ENCODE assay signal across 17 cellular contexts in genomic region chr12:131913666-131914065, GRCh38. TPM values are rescaled to one million over a fixed set of nuclear protein-coding genes. Genes with fewer than 3 reads are reported as not detected.
DNase-seq lines count a peak whose midpoint lies in the region; ATAC-seq and TF ChIP-seq lines count a peak whose summit lies in the region.
"Had no signal": no experiment of that assay in that cellular context is flagged by ENCODE, and none has a peak within 500 bp of the region (broad histone marks: within the 10 kb centered on the region; RNA-seq: fewer than 3 reads in every experiment).

No MANE protein-coding gene starts in this region.

- POLR2A ChIA-PET in RWPE1 (lab: Yijun Ruan, JAX; ENCODE audit: low non-redundant PET): no interaction called here

- H3K4me2 ChIP-seq in neuronal stem cell (ENCODE audit: insufficient read depth, low read length, poor library complexity, severe bottlenecking): no peak overlapping the region

- H3K14ac ChIP-seq in neuronal stem cell (ENCODE audit: low read length): no peak overlapping the region

- peak overlapping the region; percentile 68; the same call in 1 of the 2 replicates for H3K27ac ChIP-seq in RWPE1
- no peak overlapping the region for H3K27ac ChIP-seq in neuronal stem cell (replicated peaks; ENCODE audit: low read length)
- no peak overlapping the region for H3K27ac ChIP-seq in upper lobe of left lung
- H3K27ac ChIP-seq: 22Rv1, GM23248 had no signal

- no peak for TF ChIP-seq POLR2A in upper lobe of left lung (IDR thresholded peaks at IDR 0.05)

- H3K23ac ChIP-seq in neuronal stem cell (ENCODE audit: low read depth, low read length, poor library complexity): no peak overlapping the region

- no peak overlapping the region for H2AK5ac ChIP-seq in neuronal stem cell (ENCODE audit: low read depth, low read length)

- CTCF ChIA-PET in RWPE1 (lab: Yijun Ruan, JAX): no interaction called here

- no peak overlapping the region for H3K4ac ChIP-seq in neuronal stem cell (ENCODE audit: low read length)

- H3K4me1 ChIP-seq in neuronal stem cell (ENCODE audit: control insufficient read depth in 2 of 2, insufficient read depth in 1 of 2, low read depth in 1 of 2, low read length in 2 of 2) (no peaks in the 10 kb centered on the region), upper lobe of left lung (peaks cover 7 to 11% (median 9%) of the 10 kb centered on the region in 4 donors)

- no peak overlapping the region for H2BK15ac ChIP-seq in neuronal stem cell (ENCODE audit: low read length)

- TF ChIP-seq CTCF in RWPE1 (conservative IDR thresholded peaks at IDR 0.05; ENCODE audit: low read depth): no peak
- no peak for TF ChIP-seq CTCF in upper lobe of left lung (IDR thresholded peaks at IDR 0.05)

- no peaks in the 10 kb centered on the region for H3K27me3 ChIP-seq in neuronal stem cell (ENCODE audit: control insufficient read depth in 3 of 3, insufficient read depth in 3 of 3, low read depth in 1 of 3, low read length in 3 of 3)
- H3K27me3 ChIP-seq in upper lobe of left lung: no peaks in the 10 kb centered on the region

- peak overlapping the region; percentile 31 for H2BK120ac ChIP-seq in neuronal stem cell (ENCODE audit: low read depth, low read length)

- H2BK12ac ChIP-seq in neuronal stem cell (ENCODE audit: low read length): no peak overlapping the region

- TF ChIP-seq EP300 in upper lobe of left lung (IDR thresholded peaks at IDR 0.05): no peak

- ATAC-seq in Right ventricle myocardium inferior: no peak
- ATAC-seq in upper lobe of left lung (ENCODE audit: low FRiP score in 2 of 2): no peak
- ATAC-seq: GM12878 had no signal

- H2AFZ ChIP-seq in neuronal stem cell (ENCODE audit: low read length): no peak overlapping the region
- H2AFZ ChIP-seq: GM23248 had no signal

- DNase-seq in Right ventricle myocardium inferior (ENCODE audit: missing footprints) (peak; percentile 58), cardiac septum (ENCODE audit: low spot score) (no peak), RWPE1 (ENCODE audit: low spot score) (no peak), neuronal stem cell (ENCODE audit: low spot score) (no peak), upper lobe of left lung (no peak), AG08395 (ENCODE audit: low spot score) (no peak)
- DNase-seq: AML-193, C1 segment of cervical spinal cord, Calu3, COR-L47, DMS53, DMS79 treated with DMSO at 0.1 percent for 48 hours, GF-D8, GM23248, HCEC 1CT had no signal

- no peak overlapping the region for H3K9ac ChIP-seq in neuronal stem cell (ENCODE audit: low read depth, low read length, poor library complexity)
- H3K9ac ChIP-seq: GM23248 had no signal

- H3K36me3 ChIP-seq in neuronal stem cell (replicated peaks in 1 of 2; ENCODE audit: control insufficient read depth in 2 of 2, insufficient read depth in 2 of 2, low read length in 2 of 2) (peaks cover 47 to 85% of the 10 kb centered on the region in 2 donors), upper lobe of left lung (peaks cover 55 to 94% (median 85%) of the 10 kb centered on the region in 4 donors)

- H3K79me1 ChIP-seq in neuronal stem cell (ENCODE audit: low read depth, low read length): peaks cover 9% of the 10 kb centered on the region

- H4K8ac ChIP-seq in neuronal stem cell (ENCODE audit: low read depth, low read length): no peak overlapping the region

- no CpG with 5 or more reads among the region's 8 CpGs for WGBS in neuronal stem cell (ENCODE audit: extremely low coverage in 2 of 2, insufficient read length in 2 of 2, insufficient replicate concordance in 1 of 2), 2 donors
- 95 to 99% methylated on average over 7 of the region's 8 CpGs for WGBS in upper lobe of left lung, 2 donors

- intact Hi-C loops in Right ventricle myocardium inferior (cut with DNase I): loop anchor here (2.0 kb wide), 1 partner anchor 17 kb away; no protein-coding TSS in a partner anchor
- intact Hi-C loops in cardiac septum (cut with DNase I): loop anchor here (2.0 kb wide), 2 partner anchors 15 to 17 kb away; partner anchors contain the start of gene PUS1

- peak overlapping the region; percentile 87 for H2BK5ac ChIP-seq in neuronal stem cell (ENCODE audit: low read length)

- H3K18ac ChIP-seq in neuronal stem cell (ENCODE audit: low read length): no peak overlapping the region

- H4K91ac ChIP-seq in neuronal stem cell (ENCODE audit: low read depth, low read length, poor library complexity): no peak overlapping the region

- H3K9me3 ChIP-seq in neuronal stem cell (replicated peaks in 1 of 2; ENCODE audit: control insufficient read depth in 2 of 2, insufficient read depth in 1 of 2, low read depth in 1 of 2, low read length in 2 of 2) (no peaks in the 10 kb centered on the region), upper lobe of left lung (no peaks in the 10 kb centered on the region)

- H3K4me3 ChIP-seq in neuronal stem cell (ENCODE audit: low read length in 2 of 2): no peak overlapping the region
- H3K4me3 ChIP-seq in upper lobe of left lung: no peak overlapping the region
- H3K4me3 ChIP-seq: GM12878, GM23248 had no signal

RNA-seq across cellular contexts. Expression of gene PUS1, which starts 15.4 kb away (rescaled TPM):
- total RNA-seq in Right ventricle myocardium inferior (9.4 TPM), cardiac septum (9.9 TPM), upper lobe of left lung (10 to 100 TPM; 11.3 to 30.7 (median 22.5) TPM)
- 10.3 TPM for polyA plus RNA-seq in neuronal stem cell (2013, experiment 1 of 2)
- polyA plus RNA-seq in neuronal stem cell (2013, experiment 2 of 2): 8.8 TPM

RNA-seq across cellular contexts. Expression of gene ULK1, which starts 19.2 kb away (rescaled TPM):
- 49.3 TPM for total RNA-seq in Right ventricle myocardium inferior
- total RNA-seq in cardiac septum: 43.7 TPM
- 21.6 TPM for polyA plus RNA-seq in neuronal stem cell (2013, experiment 1 of 2)
- polyA plus RNA-seq in neuronal stem cell (2013, experiment 2 of 2): 22.4 TPM
- 10 to 100 TPM in 5 of 6 donors, 1 to 10 TPM in 1; 6.8 to 93.2 (median 40.7) TPM for total RNA-seq in upper lobe of left lung

RNA-seq across cellular contexts. Expression of gene EP400, which starts 36.1 kb away (rescaled TPM):
- total RNA-seq in Right ventricle myocardium inferior (13.9 TPM), cardiac septum (23.1 TPM), upper lobe of left lung (10 to 100 TPM; 21.7 to 61.8 (median 40.4) TPM)
- 20.4 TPM for polyA plus RNA-seq in neuronal stem cell (2013, experiment 1 of 2)
- polyA plus RNA-seq in neuronal stem cell (2013, experiment 2 of 2): 21.2 TPM
